In the genomic region with DNA sequence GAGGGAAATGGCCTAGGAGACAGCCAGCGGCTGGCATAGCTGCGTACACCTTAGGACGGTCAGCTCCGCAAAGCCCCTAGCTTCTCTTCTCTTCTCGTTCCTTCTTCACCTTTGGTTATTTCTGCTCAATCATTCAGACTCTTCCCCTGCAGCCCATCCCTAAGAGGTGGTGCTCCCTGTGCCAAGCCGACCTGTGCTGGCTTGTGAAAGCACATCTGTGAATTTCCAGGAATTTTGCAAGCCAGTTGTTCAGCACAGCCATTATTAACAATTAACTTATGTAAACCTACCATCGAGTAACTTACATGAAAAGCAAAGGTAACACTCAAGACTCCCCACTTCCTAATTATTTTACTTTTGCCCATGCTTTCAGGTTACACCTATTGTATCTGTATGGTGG, we compare ENCODE assay signal across 15 cellular contexts. TPM values are rescaled to one million over a fixed set of nuclear protein-coding genes. Genes with fewer than 3 reads are reported as not detected.
A peak's percentile ranks its signal among the peaks of the same experiment; 100 is the strongest.
DNase-seq lines count a peak whose midpoint lies in the region; ATAC-seq and TF ChIP-seq lines count a peak whose summit lies in the region.
"Had no signal": no experiment of that assay in that cellular context is flagged by ENCODE, and none has a peak within 500 bp of the region (broad histone marks: within the 10 kb centered on the region; RNA-seq: fewer than 3 reads in every experiment).

No MANE protein-coding gene starts in this region.

- H3K4me3 ChIP-seq in esophagus (ENCODE audit: low read depth in 1 of 2, low read length in 2 of 2) (no peak overlapping the region), neuronal stem cell (ENCODE audit: low read length in 2 of 2) (no peak overlapping the region)
- H3K4me3 ChIP-seq: lung had no signal

- H3K4me1 ChIP-seq in esophagus (ENCODE audit: control insufficient read depth in 2 of 2, insufficient read depth in 2 of 2, low read length in 1 of 2): peaks cover 5 to 9% of the 10 kb centered on the region in 2 donors
- H3K4me1 ChIP-seq in neuronal stem cell (ENCODE audit: control insufficient read depth in 2 of 2, insufficient read depth in 1 of 2, low read depth in 1 of 2, low read length in 2 of 2): peaks cover 4 to 8% of the 10 kb centered on the region in 2 donors
- H3K4me1 ChIP-seq: A549 had no signal

- POLR2A ChIA-PET in activated CD4-positive, alpha-beta memory T cell treated with anti-CD3 and anti-CD28 coated beads, Interleukin-2, amount 10 ng/mL, durations not matched to agents 7 days and 5 days (lab: Charles Lee): interaction anchor here (1.4 to 17.4 kb wide), 5 partner anchors 10 to 71 kb away, joined by 4 to 559 read pairs (median 6); partner anchors contain the start of gene GPR68
- POLR2A ChIA-PET in activated CD4-positive, alpha-beta memory T cell treated with anti-CD3 and anti-CD28 coated beads for 36 hours (lab: Charles Lee): interaction anchor here (1.7 kb wide), 1 partner anchor 24 kb away, joined by 4 read pairs; no protein-coding TSS in a partner anchor
- POLR2A ChIA-PET in WTC11 (lab: Charles Lee): no interaction called here

- peak overlapping the region; percentile 40 for H3K4me3 Mint-ChIP-seq in activated CD4-positive, alpha-beta memory T cell treated with anti-CD3 and anti-CD28 coated beads, Interleukin-2, amount 10 ng/mL, durations not matched to agents 7 days and 5 days
- H3K4me3 Mint-ChIP-seq in activated CD4-positive, alpha-beta memory T cell treated with anti-CD3 and anti-CD28 coated beads for 36 hours: no peak overlapping the region
- peak overlapping the region; percentile 47; the same call in 1 of the 2 replicates for H3K4me3 Mint-ChIP-seq in WTC11

- H2BK12ac ChIP-seq in neuronal stem cell (ENCODE audit: low read length): no peak overlapping the region

- no peak overlapping the region for H2BK5ac ChIP-seq in neuronal stem cell (ENCODE audit: low read length)

- H3K27ac Mint-ChIP-seq in activated CD4-positive, alpha-beta memory T cell treated with anti-CD3 and anti-CD28 coated beads, Interleukin-2, amount 10 ng/mL, durations not matched to agents 7 days and 5 days: no peak overlapping the region
- no peak overlapping the region for H3K27ac Mint-ChIP-seq in activated CD4-positive, alpha-beta memory T cell treated with anti-CD3 and anti-CD28 coated beads for 36 hours
- H3K27ac Mint-ChIP-seq in WTC11: no peak overlapping the region

- no peaks in the 10 kb centered on the region for H3K27me3 Mint-ChIP-seq in activated CD4-positive, alpha-beta memory T cell treated with anti-CD3 and anti-CD28 coated beads, Interleukin-2, amount 10 ng/mL, durations not matched to agents 7 days and 5 days
- H3K27me3 Mint-ChIP-seq in activated CD4-positive, alpha-beta memory T cell treated with anti-CD3 and anti-CD28 coated beads for 36 hours: no peaks in the 10 kb centered on the region
- H3K27me3 Mint-ChIP-seq in WTC11 (ENCODE audit: low read depth): peaks cover 35% of the 10 kb centered on the region

- H3K27ac ChIP-seq in esophagus (ENCODE audit: low read depth in 2 of 2, low read length in 1 of 2) (peak overlapping the region; percentile 47 to 88), neuronal stem cell (replicated peaks; ENCODE audit: low read length) (no peak overlapping the region)
- H3K27ac ChIP-seq: A549 had no signal

- H2AFZ ChIP-seq in neuronal stem cell (ENCODE audit: low read length): no peak overlapping the region

- H2BK15ac ChIP-seq in neuronal stem cell (ENCODE audit: low read length): peak overlapping the region; percentile 63

- no peak overlapping the region for H4K91ac ChIP-seq in neuronal stem cell (ENCODE audit: low read depth, low read length, poor library complexity)

- H3K23ac ChIP-seq in neuronal stem cell (ENCODE audit: low read depth, low read length, poor library complexity): no peak overlapping the region

- CTCF ChIA-PET in activated CD4-positive, alpha-beta memory T cell treated with anti-CD3 and anti-CD28 coated beads, Interleukin-2, amount 10 ng/mL, durations not matched to agents 7 days and 5 days (lab: Charles Lee): interaction anchor here (1.0 to 5.2 kb wide), 3 partner anchors 20 to 89 kb away, joined by 3 to 39 read pairs (median 6); partner anchors contain the start of gene GPR68
- CTCF ChIA-PET in activated CD4-positive, alpha-beta memory T cell treated with anti-CD3 and anti-CD28 coated beads for 36 hours (lab: Charles Lee): interaction anchor here (1.5 to 1.8 kb wide), 2 partner anchors 71 to 88 kb away, joined by 5 to 8 read pairs; no protein-coding TSS in a partner anchor
- CTCF ChIA-PET in WTC11 (lab: Charles Lee): interaction anchor here (1.3 to 2.9 kb wide), 5 partner anchors 21 to 363 kb away, joined by 4 to 15 read pairs (median 7); no protein-coding TSS in a partner anchor

- no peak overlapping the region for H4K8ac ChIP-seq in neuronal stem cell (ENCODE audit: low read depth, low read length)

- WGBS in esophagus, 2 donors: 49 to 67% methylated on average over 7 of the region's 7 CpGs
- WGBS in neuronal stem cell (ENCODE audit: extremely low coverage in 2 of 2, insufficient read length in 2 of 2, insufficient replicate concordance in 1 of 2), 2 donors: no CpG with 5 or more reads among the region's 7 CpGs

- H3K27me3 ChIP-seq in esophagus (ENCODE audit: control insufficient read depth in 1 of 2, insufficient read depth in 2 of 2, low read length in 2 of 2): no peaks in the 10 kb centered on the region
- H3K27me3 ChIP-seq in neuronal stem cell (ENCODE audit: control insufficient read depth in 3 of 3, insufficient read depth in 3 of 3, low read depth in 1 of 3, low read length in 3 of 3): peaks cover 6 to 34% (median 21%) of the 10 kb centered on the region in 3 experiments

- no peaks in the 10 kb centered on the region for H3K36me3 ChIP-seq in esophagus (ENCODE audit: control insufficient read depth in 2 of 2, insufficient read depth in 2 of 2, low read length in 1 of 2)
- H3K36me3 ChIP-seq in neuronal stem cell (replicated peaks in 1 of 2; ENCODE audit: control insufficient read depth in 2 of 2, insufficient read depth in 2 of 2, low read length in 2 of 2): peaks cover 2 to 3% of the 10 kb centered on the region in 2 donors

- intact Hi-C loops in activated CD4-positive, alpha-beta memory T cell treated with anti-CD3 and anti-CD28 coated beads for 36 hours (cut with micrococcal nuclease): no loop called here
- intact Hi-C loops in posterior vena cava (cut with DNase I): no loop called here

- no peaks in the 10 kb centered on the region for H3K9me3 Mint-ChIP-seq in activated CD4-positive, alpha-beta memory T cell treated with anti-CD3 and anti-CD28 coated beads, Interleukin-2, amount 10 ng/mL, durations not matched to agents 7 days and 5 days
- H3K9me3 Mint-ChIP-seq in activated CD4-positive, alpha-beta memory T cell treated with anti-CD3 and anti-CD28 coated beads for 36 hours: no peaks in the 10 kb centered on the region
- H3K9me3 Mint-ChIP-seq in WTC11: peaks cover 7% of the 10 kb centered on the region

- no peak overlapping the region for H3K4me2 ChIP-seq in neuronal stem cell (ENCODE audit: insufficient read depth, low read length, poor library complexity, severe bottlenecking)

- no peak for TF ChIP-seq CTCF in WTC11 (IDR thresholded peaks at IDR 0.05)

- ATAC-seq in WTC11: no peak

- no peak overlapping the region for H2BK120ac ChIP-seq in neuronal stem cell (ENCODE audit: low read depth, low read length)

- H3K9me3 ChIP-seq in esophagus (ENCODE audit: control insufficient read depth in 2 of 2, insufficient read depth in 1 of 2, low read depth in 1 of 2, low read length in 1 of 2): no peaks in the 10 kb centered on the region
- peaks cover 0 to 4% of the 10 kb centered on the region in 2 donors for H3K9me3 ChIP-seq in neuronal stem cell (replicated peaks in 1 of 2; ENCODE audit: control insufficient read depth in 2 of 2, insufficient read depth in 1 of 2, low read depth in 1 of 2, low read length in 2 of 2)
- H3K9me3 ChIP-seq: A549 had no signal

- H3K14ac ChIP-seq in neuronal stem cell (ENCODE audit: low read length): no peak overlapping the region

- peaks cover 27% of the 10 kb centered on the region for H3K36me3 Mint-ChIP-seq in activated CD4-positive, alpha-beta memory T cell treated with anti-CD3 and anti-CD28 coated beads, Interleukin-2, amount 10 ng/mL, durations not matched to agents 7 days and 5 days (ENCODE audit: low read depth)
- peaks cover 6% of the 10 kb centered on the region for H3K36me3 Mint-ChIP-seq in activated CD4-positive, alpha-beta memory T cell treated with anti-CD3 and anti-CD28 coated beads for 36 hours
- no peaks in the 10 kb centered on the region for H3K36me3 Mint-ChIP-seq in WTC11

- peaks cover 54% of the 10 kb centered on the region for H3K4me1 Mint-ChIP-seq in activated CD4-positive, alpha-beta memory T cell treated with anti-CD3 and anti-CD28 coated beads, Interleukin-2, amount 10 ng/mL, durations not matched to agents 7 days and 5 days
- peaks cover 52% of the 10 kb centered on the region for H3K4me1 Mint-ChIP-seq in activated CD4-positive, alpha-beta memory T cell treated with anti-CD3 and anti-CD28 coated beads for 36 hours (ENCODE audit: low read depth)
- H3K4me1 Mint-ChIP-seq in WTC11: peaks cover 12% of the 10 kb centered on the region

- H2AK5ac ChIP-seq in neuronal stem cell (ENCODE audit: low read depth, low read length): peak overlapping the region; percentile 32

- no peak overlapping the region for H3K9ac ChIP-seq in neuronal stem cell (ENCODE audit: low read depth, low read length, poor library complexity)

- peak overlapping the region; percentile 84 for H3K18ac ChIP-seq in neuronal stem cell (ENCODE audit: low read length)

- H3K79me1 ChIP-seq in neuronal stem cell (ENCODE audit: low read depth, low read length): peaks cover 4% of the 10 kb centered on the region

- H3K4ac ChIP-seq in neuronal stem cell (ENCODE audit: low read length): no peak overlapping the region

- no peak for DNase-seq in activated CD4-positive, alpha-beta memory T cell treated with anti-CD3 and anti-CD28 coated beads, Interleukin-2, amount 10 ng/mL, durations not matched to agents 7 days and 5 days
- DNase-seq in activated CD4-positive, alpha-beta memory T cell treated with anti-CD3 and anti-CD28 coated beads for 36 hours: no peak
- no peak for DNase-seq in WTC11 (ENCODE audit: low spot score)
- DNase-seq in neuronal stem cell (ENCODE audit: low spot score): no peak
- DNase-seq in stimulated activated CD4-positive, alpha-beta T cell treated with anti-CD3 and anti-CD28 coated beads, Interleukin-4, amount 100 ng/mL, for 4 hours: no peak
- no peak for DNase-seq in posterior vena cava (ENCODE audit: low spot score)
- DNase-seq in NCI-H2107 (lab: John Stamatoyannopoulos, UW): no peak
- DNase-seq: caudate nucleus, COR-L47, GOT3, NCI-H1694 treated with DMSO at 0.1 percent for 48 hours, NCI-H524 had no signal

TF ChIP-seq in WTC11, 78 proteins besides CTCF, POLR2A, EP300 and RAD21 (continues in another document):
- no peak for TF ChIP-seq NFYB (CRISPR knock-in tag; conservative IDR thresholded peaks at IDR 0.05; ENCODE audit: low read depth)
- no peak for TF ChIP-seq ZNF121 (CRISPR knock-in tag; IDR thresholded peaks at IDR 0.05)

RNA-seq across cellular contexts. Expression of gene GPR68, which starts 20.9 kb away (rescaled TPM):
- 10 to 100 TPM; 36.9 to 39.8 TPM for total RNA-seq in activated CD4-positive, alpha-beta memory T cell treated with anti-CD3 and anti-CD28 coated beads, Interleukin-2, amount 10 ng/mL, durations not matched to agents 7 days and 5 days
- 1 to 10 TPM; 6.5 to 6.9 TPM for total RNA-seq in activated CD4-positive, alpha-beta memory T cell treated with anti-CD3 and anti-CD28 coated beads for 36 hours
- 0.21 to 0.28 TPM (median 0.27 TPM) in 3 replicates for total RNA-seq in WTC11 (2021)
- 1 to 10 TPM in 1 of 2 donors, under 1 TPM in 1; 0.71 to 4.8 TPM for polyA plus RNA-seq in esophagus
- 0.70 TPM for polyA plus RNA-seq in neuronal stem cell (2013, experiment 1 of 2)
- polyA plus RNA-seq in neuronal stem cell (2013, experiment 2 of 2): 0.61 TPM
- total RNA-seq in posterior vena cava: 1 to 10 TPM; 3.2 to 6.4 TPM

Comparison
In these comparisons a context has a peak if more than half of its experiments do, and no peak if none do; other contexts are left out.
1. RNA of gene GPR68, which starts 20.9 kb away (total RNA-seq): 36.9 to 39.8 TPM in activated CD4-positive, alpha-beta memory T cell treated with anti-CD3 and anti-CD28 coated beads, Interleukin-2, amount 10 ng/mL, durations not matched to agents 7 days and 5 days; 6.5 to 6.9 TPM in activated CD4-positive, alpha-beta memory T cell treated with anti-CD3 and anti-CD28 coated beads for 36 hours, 3.2 to 6.4 TPM in posterior vena cava and 0.21 to 0.28 TPM in WTC11; every median in the first group is over 4 times any median in the second.